In genomic region chr1:166910396-166910994, GRCh38 we compare ENCODE assay signal across 8 cellular contexts. TPM values are rescaled to one million over a fixed set of nuclear protein-coding genes. Genes with fewer than 3 reads are reported as not detected.
DNase-seq lines count a peak whose midpoint lies in the region; ATAC-seq and TF ChIP-seq lines count a peak whose summit lies in the region.

No MANE protein-coding gene starts in this region.

- TF ChIP-seq CTCF in Calu3 (IDR thresholded peaks at IDR 0.05; ENCODE audit: unreplicated experiment): peak; percentile 57
- peak; percentile 82 for TF ChIP-seq CTCF in activated CD8-positive, alpha-beta T cell treated with anti-CD3 and anti-CD28 coated beads for 36 hours (IDR thresholded peaks at IDR 0.05)

- no peaks in the 10 kb centered on the region for H3K27me3 Mint-ChIP-seq in Calu3 (ENCODE audit: unreplicated experiment)
- H3K27me3 Mint-ChIP-seq in activated CD8-positive, alpha-beta T cell treated with anti-CD3 and anti-CD28 coated beads for 36 hours: peaks cover 4% of the 10 kb centered on the region
- H3K27me3 Mint-ChIP-seq in effector memory CD8-positive, alpha-beta T cell: peaks cover 0 to 5% of the 10 kb centered on the region in 2 donors

- POLR2A ChIA-PET in activated CD8-positive, alpha-beta T cell treated with anti-CD3 and anti-CD28 coated beads for 36 hours (lab: Charles Lee): interaction anchor here (0.9 to 2.0 kb wide), 3 partner anchors 143 to 148 kb away, joined by 3 to 14 read pairs (median 3); no protein-coding TSS in a partner anchor

- H3K9me3 Mint-ChIP-seq in Calu3 (ENCODE audit: low read depth, unreplicated experiment): peaks cover 5% of the 10 kb centered on the region
- peaks cover 3% of the 10 kb centered on the region for H3K9me3 Mint-ChIP-seq in activated CD8-positive, alpha-beta T cell treated with anti-CD3 and anti-CD28 coated beads for 36 hours
- no peaks in the 10 kb centered on the region for H3K9me3 Mint-ChIP-seq in effector memory CD8-positive, alpha-beta T cell

- intact Hi-C loops in Calu3 (cut with micrococcal nuclease; ENCODE audit: unreplicated experiment): loop anchor here (1.0 to 10.0 kb wide), 6 partner anchors 62 to 622 kb away; partner anchors contain the start of gene POU2F1
- intact Hi-C loops in activated CD8-positive, alpha-beta T cell treated with anti-CD3 and anti-CD28 coated beads for 36 hours (cut with micrococcal nuclease): loop anchor here (1.0 to 5.0 kb wide), 2 partner anchors 67 to 149 kb away; partner anchors contain the start of gene ILDR2

- H3K36me3 Mint-ChIP-seq in Calu3 (ENCODE audit: insufficient read depth, unreplicated experiment): no peaks in the 10 kb centered on the region
- H3K36me3 Mint-ChIP-seq in activated CD8-positive, alpha-beta T cell treated with anti-CD3 and anti-CD28 coated beads for 36 hours (ENCODE audit: low read depth): no peaks in the 10 kb centered on the region
- peaks cover 4% of the 10 kb centered on the region for H3K36me3 Mint-ChIP-seq in effector memory CD8-positive, alpha-beta T cell (ENCODE audit: insufficient read depth)

- CTCF ChIA-PET in Calu3 (lab: Charles Lee): interaction anchor here (0.5 to 7.5 kb wide), 25 partner anchors 8 to 624 kb away, joined by 3 to 221 read pairs (median 4); partner anchors contain the start of genes POU2F1 and TADA1
- CTCF ChIA-PET in activated CD8-positive, alpha-beta T cell treated with anti-CD3 and anti-CD28 coated beads for 36 hours (lab: Charles Lee): interaction anchor here (0.6 to 24.9 kb wide), 62 partner anchors 9 to 986 kb away, joined by 3 to 863 read pairs (median 4); partner anchors contain the start of genes CREG1, ILDR2, POGK and POU2F1

- peaks cover 18% of the 10 kb centered on the region for H3K4me1 Mint-ChIP-seq in Calu3 (ENCODE audit: low read depth, unreplicated experiment)
- H3K4me1 Mint-ChIP-seq in activated CD8-positive, alpha-beta T cell treated with anti-CD3 and anti-CD28 coated beads for 36 hours (ENCODE audit: low read depth): peaks cover 14% of the 10 kb centered on the region
- H3K4me1 Mint-ChIP-seq in effector memory CD8-positive, alpha-beta T cell (ENCODE audit: low read depth in 2 of 2): peaks cover 0 to 5% of the 10 kb centered on the region in 2 donors

- no peak overlapping the region for H3K27ac Mint-ChIP-seq in Calu3 (ENCODE audit: unreplicated experiment)
- H3K27ac Mint-ChIP-seq in activated CD8-positive, alpha-beta T cell treated with anti-CD3 and anti-CD28 coated beads for 36 hours: no peak overlapping the region
- no peak overlapping the region for H3K27ac Mint-ChIP-seq in effector memory CD8-positive, alpha-beta T cell

- BruUV-seq in Calu3 (replicated peaks; lab: Mats Ljungman, UMichigan): no TSS peak

- H3K4me3 Mint-ChIP-seq in Calu3 (ENCODE audit: low read depth, unreplicated experiment): no peak overlapping the region
- no peak overlapping the region for H3K4me3 Mint-ChIP-seq in activated CD8-positive, alpha-beta T cell treated with anti-CD3 and anti-CD28 coated beads for 36 hours
- no peak overlapping the region for H3K4me3 Mint-ChIP-seq in effector memory CD8-positive, alpha-beta T cell

- peak; percentile 95 for ATAC-seq in GM21367 (IDR thresholded peaks at IDR 0.05; ENCODE audit: unreplicated experiment)
- peak; percentile 94 for ATAC-seq in activated CD8-positive, alpha-beta T cell treated with anti-CD3 and anti-CD28 coated beads for 36 hours
- ATAC-seq in effector memory CD8-positive, alpha-beta T cell (replicated peaks): peak; percentile 100

- peak; percentile 83 for DNase-seq in Calu3
- peak; percentile 93 for DNase-seq in HPDE6-E6E7 (ENCODE audit: extremely low spot score)
- DNase-seq in NCI-H82 treated with DMSO at 0.1 percent for 48 hours (lab: John Stamatoyannopoulos, UW; ENCODE audit: unreplicated experiment): peak; percentile 77
- peak; percentile 89 for DNase-seq in activated CD8-positive, alpha-beta T cell treated with anti-CD3 and anti-CD28 coated beads for 36 hours
- peak; percentile 69 to 74 (median 72) for DNase-seq in effector memory CD8-positive, alpha-beta T cell
- peak; percentile 53 for DNase-seq in middle frontal gyrus (ENCODE audit: extremely low spot score, low spot score)
- DNase-seq in stimulated activated CD8-positive, alpha-beta memory T cell treated with anti-CD3 and anti-CD28 coated beads, Interleukin-7, amount 100 ng/mL, for 4 hours (ENCODE audit: low read depth in 2 of 2): peak; percentile 62 to 69

RNA-seq across cellular contexts. Expression of gene TADA1, which starts 34.4 kb away (rescaled TPM):
- 10.8 and 13.1 TPM in 2 replicates for total RNA-seq in Calu3 (2022)
- total RNA-seq in activated CD8-positive, alpha-beta T cell treated with anti-CD3 and anti-CD28 coated beads for 36 hours: 10 to 100 TPM; 14.3 to 15.7 TPM

Comparison
In these comparisons a context has a peak if more than half of its experiments do, and no peak if none do; other contexts are left out.
1. Peak in every context shown above with its lines: DNase-seq and ATAC-seq.